Comparison of ENCODE assay signal across 8 cellular contexts in genomic region chr14:81465002-81465392, GRCh38.
DNase-seq lines count a peak whose midpoint lies in the region; ATAC-seq and TF ChIP-seq lines count a peak whose summit lies in the region.
"Not testable (repeated sequence)": the region's sequence is repeated elsewhere in the genome, so short reads cannot be mapped to it uniquely, and the experiment has no call there.

No MANE protein-coding gene starts in this region.

- H3K36me3 ChIP-seq in brain microvascular endothelial cell (replicated peaks); heart left ventricle; suprapubic skin: not testable (repeated sequence)

- H3K4me3 ChIP-seq in HL-60 (replicated peaks; ENCODE audit: insufficient read depth, low read length) (peak overlapping the region; percentile 53), WI38 (ENCODE audit: low read depth, low read length) (peak overlapping the region; percentile 42; the same call in 1 of the 2 replicates), brain microvascular endothelial cell (ENCODE audit: low read depth, low read length) (peak overlapping the region; percentile 36), heart left ventricle (peak overlapping the region in 11 of 12 donors; percentile 32 to 64 (median 49)), suprapubic skin (peak overlapping the region; percentile 43)

- not testable (repeated sequence) for H3K4me1 ChIP-seq in heart left ventricle, suprapubic skin

- intact Hi-C loops in CD4-positive, alpha-beta T cell (cut with DNase I, micrococcal nuclease): loop anchor here (2.0 to 5.0 kb wide), 3 partner anchors 468 to 513 kb away; partner anchors contain the start of gene TSHR (in 1 of the 2)
- intact Hi-C loops in heart left ventricle (cut with DNase I): loop anchor here in 3 of 10 donors (2.0 to 10.0 kb wide), 4 partner anchors 194 to 520 kb away; partner anchors contain the start of genes CEP128 (in 1 of the 3) and TSHR (in 1 of the 3)

- 49 to 57% (median 54%) methylated on average over 11 of the region's 11 CpGs for WGBS in heart left ventricle, 4 donors
- 42% methylated on average over 11 of the region's 11 CpGs for WGBS in suprapubic skin

- not testable (repeated sequence) for TF ChIP-seq POLR2A in heart left ventricle (IDR thresholded peaks at IDR 0.05); suprapubic skin (IDR thresholded peaks at IDR 0.05)

- not testable (repeated sequence) for TF ChIP-seq EP300 in suprapubic skin (IDR thresholded peaks at IDR 0.05)

- in situ Hi-C loops in brain microvascular endothelial cell (cut with HindIII; ENCODE audit: low pct_ligation_motif_present, low sequenced_read_pairs): not testable (repeated sequence)

- H3K27me3 ChIP-seq in CD4-positive, alpha-beta T cell (ENCODE audit: control insufficient read depth, insufficient read depth, low read length); HL-60 (ENCODE audit: insufficient read depth, poor library complexity, severe bottlenecking); brain microvascular endothelial cell (replicated peaks); heart left ventricle; suprapubic skin: not testable (repeated sequence)

- CTCF ChIA-PET in CD4-positive, alpha-beta T cell (lab: Charles Lee): interaction anchor here (0.8 to 2.7 kb wide), 8 partner anchors 8 to 294 kb away, joined by 3 to 15 read pairs (median 3); no protein-coding TSS in a partner anchor

- not testable (repeated sequence) for H3K4me1 Mint-ChIP-seq in CD4-positive, alpha-beta T cell (ENCODE audit: low read depth); nephron progenitor cell

- not testable (repeated sequence) for H3K9me3 Mint-ChIP-seq in CD4-positive, alpha-beta T cell; nephron progenitor cell

- not testable (repeated sequence) for H3K27me3 Mint-ChIP-seq in CD4-positive, alpha-beta T cell; nephron progenitor cell (ENCODE audit: low read depth, poor library complexity)

- H3K4me3 Mint-ChIP-seq in CD4-positive, alpha-beta T cell: peak overlapping the region; percentile 86
- H3K4me3 Mint-ChIP-seq in nephron progenitor cell: peak overlapping the region; percentile 75

- not testable (repeated sequence) for TF ChIP-seq CTCF in CD4-positive, alpha-beta T cell (IDR thresholded peaks at IDR 0.05); HL-60 (IDR thresholded peaks at IDR 0.05; ENCODE audit: insufficient read depth, low read length); WI38 (IDR thresholded peaks at IDR 0.05; ENCODE audit: low read depth, low read length); brain microvascular endothelial cell (IDR thresholded peaks at IDR 0.05; ENCODE audit: low read depth, low read length, missing control alignments); heart left ventricle (IDR thresholded peaks at IDR 0.05); nephron progenitor cell (IDR thresholded peaks at IDR 0.05); suprapubic skin (IDR thresholded peaks at IDR 0.05)

- H3K27ac Mint-ChIP-seq in CD4-positive, alpha-beta T cell: peak overlapping the region; percentile 86
- not testable (repeated sequence) for H3K27ac Mint-ChIP-seq in nephron progenitor cell

- peak; percentile 36 for ATAC-seq in CD4-positive, alpha-beta T cell (ENCODE audit: poor library complexity)
- ATAC-seq in GM21619 (IDR thresholded peaks at IDR 0.05; ENCODE audit: unreplicated experiment): peak; percentile 12
- not testable (repeated sequence) for ATAC-seq in heart left ventricle

- H3K9me3 ChIP-seq in CD4-positive, alpha-beta T cell (ENCODE audit: control insufficient read depth, low read length); heart left ventricle; suprapubic skin: not testable (repeated sequence)

- POLR2A ChIA-PET in CD4-positive, alpha-beta T cell (lab: Charles Lee): interaction anchor here (0.6 to 1.8 kb wide), 4 partner anchors 10 to 246 kb away, joined by 4 to 10 read pairs (median 6); partner anchors contain the start of genes GTF2A1 and SEL1L

- not testable (repeated sequence) for H3K27ac ChIP-seq in CD4-positive, alpha-beta T cell (ENCODE audit: low read depth, low read length); HL-60 (replicated peaks); brain microvascular endothelial cell; suprapubic skin
- H3K27ac ChIP-seq in heart left ventricle: peak overlapping the region in 4 of 12 donors; percentile 13 to 76 (median 38)

- H3K36me3 Mint-ChIP-seq in CD4-positive, alpha-beta T cell (ENCODE audit: low read depth); nephron progenitor cell (ENCODE audit: low read depth): not testable (repeated sequence)

- not testable (repeated sequence) for DNase-seq in CD4-positive, alpha-beta T cell; HL-60 (ENCODE audit: low read depth in 1 of 2, low spot score in 1 of 2); brain microvascular endothelial cell; heart left ventricle; nephron progenitor cell; suprapubic skin (ENCODE audit: low spot score in 2 of 2)
